16 cellular contexts compared by ENCODE assay signal in the genomic region with DNA sequence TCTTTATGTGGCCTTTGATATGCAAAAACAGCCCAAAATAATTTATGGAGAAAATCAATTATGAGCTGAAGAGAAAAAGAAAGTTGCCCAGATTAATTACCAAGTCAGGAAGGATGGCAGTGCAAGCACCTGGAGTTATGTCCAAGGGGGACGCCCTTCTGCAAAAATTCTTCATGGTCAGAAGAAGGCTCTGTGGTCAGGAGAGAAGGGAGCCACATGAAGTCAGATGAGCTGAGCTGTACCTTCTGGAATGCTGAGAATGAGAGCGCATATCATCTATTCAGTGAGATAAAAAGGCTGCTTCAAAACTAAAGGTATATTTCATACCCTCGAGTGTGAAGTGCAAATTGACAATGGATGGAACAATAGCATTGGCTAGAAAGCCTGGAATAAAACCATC.
A peak's percentile ranks its signal among the peaks of the same experiment; 100 is the strongest.
DNase-seq lines count a peak whose midpoint lies in the region; ATAC-seq, FAIRE-seq and TF ChIP-seq lines count a peak whose summit lies in the region.
"Had no signal": no experiment of that assay in that cellular context is flagged by ENCODE, and none has a peak within 500 bp of the region (broad histone marks: within the 10 kb centered on the region; RNA-seq: fewer than 3 reads in every experiment).

No MANE protein-coding gene starts in this region.

- H3K36me3 Mint-ChIP-seq in activated T-helper 17 cell treated with anti-CD3 and anti-CD28 coated beads, Interleukin-2, amount 50 U/mL, for 72 hours (ENCODE audit: low read depth), result no peaks in the 10 kb centered on the region
- H3K36me3 Mint-ChIP-seq: CD8-positive, alpha-beta T cell had no signal

- H2BK5ac ChIP-seq in neuronal stem cell (ENCODE audit: low read length), result no peak overlapping the region

- intact Hi-C loops in left ventricle myocardium inferior (cut with micrococcal nuclease), result no loop called here

- H3K27ac Mint-ChIP-seq in activated T-helper 17 cell treated with anti-CD3 and anti-CD28 coated beads, Interleukin-2, amount 50 U/mL, for 72 hours, result no peak overlapping the region
- H3K27ac Mint-ChIP-seq: CD8-positive, alpha-beta T cell; stimulated activated naive CD8-positive, alpha-beta T cell treated with anti-CD3 and anti-CD28 coated beads, Interleukin-15, amount 100 ng/mL, for 72 hours; T-helper 17 cell had no signal

- peaks cover 1 to 18% of the 10 kb centered on the region in 2 donors for H3K4me1 ChIP-seq in neuronal stem cell (ENCODE audit: control insufficient read depth in 2 of 2, insufficient read depth in 1 of 2, low read depth in 1 of 2, low read length in 2 of 2)
- H3K4me1 ChIP-seq in left ventricle myocardium inferior, result no peaks in the 10 kb centered on the region

- no peak overlapping the region for H3K4me3 Mint-ChIP-seq in activated T-helper 17 cell treated with anti-CD3 and anti-CD28 coated beads, Interleukin-2, amount 50 U/mL, for 72 hours
- H3K4me3 Mint-ChIP-seq: CD8-positive, alpha-beta T cell; stimulated activated naive CD8-positive, alpha-beta T cell treated with anti-CD3 and anti-CD28 coated beads, Interleukin-15, amount 100 ng/mL, for 72 hours; T-helper 17 cell had no signal

- no peak overlapping the region for H2AFZ ChIP-seq in neuronal stem cell (ENCODE audit: low read length)

- DNase-seq in ELF-1 (ENCODE audit: low read depth, low spot score) (peak; percentile 17), RCC 7860 (ENCODE audit: low spot score) (peak; percentile 83), epithelial cell of esophagus (ENCODE audit: low read depth) (peak; percentile 76), neuronal stem cell (ENCODE audit: low spot score) (no peak), left ventricle myocardium inferior (no peak)
- DNase-seq: activated CD4-positive, alpha-beta T cell treated with anti-CD3 and anti-CD28 coated beads, Interleukin-2, amount 50 U/mL, for 4 hours; activated effector memory CD4-positive, alpha-beta T cell treated with anti-CD3 and anti-CD28 coated beads, Interleukin-2, amount 50 U/mL, for 16 hours; CD8-positive, alpha-beta T cell; NCI-H2081 treated with DMSO at 0.1 percent for 48 hours; OCI-M1; right cardiac atrium; stimulated activated naive CD8-positive, alpha-beta T cell treated with anti-CD3 and anti-CD28 coated beads, Interleukin-15, amount 100 ng/mL, for 72 hours; T-helper 17 cell had no signal

- WGBS in neuronal stem cell (ENCODE audit: extremely low coverage in 2 of 2, insufficient read length in 2 of 2, insufficient replicate concordance in 1 of 2), 2 donors, result no CpG with 5 or more reads among the region's 3 CpGs

- H3K79me1 ChIP-seq in neuronal stem cell (ENCODE audit: low read depth, low read length), result no peaks in the 10 kb centered on the region

- H3K36me3 ChIP-seq in neuronal stem cell (replicated peaks in 1 of 2; ENCODE audit: control insufficient read depth in 2 of 2, insufficient read depth in 2 of 2, low read length in 2 of 2), result no peaks in the 10 kb centered on the region
- H3K36me3 ChIP-seq in left ventricle myocardium inferior, result no peaks in the 10 kb centered on the region

- no peak overlapping the region for H3K4me2 ChIP-seq in neuronal stem cell (ENCODE audit: insufficient read depth, low read length, poor library complexity, severe bottlenecking)

- no peak for ATAC-seq in GM21515 (IDR thresholded peaks at IDR 0.05; ENCODE audit: unreplicated experiment)
- no peak for ATAC-seq in GM21717 (IDR thresholded peaks at IDR 0.05; ENCODE audit: unreplicated experiment)
- no peak for ATAC-seq in activated T-helper 17 cell treated with anti-CD3 and anti-CD28 coated beads, Interleukin-2, amount 50 U/mL, for 72 hours (replicated peaks)
- ATAC-seq: CD8-positive, alpha-beta T cell; right cardiac atrium; stimulated activated naive CD8-positive, alpha-beta T cell treated with anti-CD3 and anti-CD28 coated beads, Interleukin-15, amount 100 ng/mL, for 72 hours; T-helper 17 cell had no signal

- no peak overlapping the region for H4K8ac ChIP-seq in neuronal stem cell (ENCODE audit: low read depth, low read length)

- no peak overlapping the region for H3K4me3 ChIP-seq in epithelial cell of esophagus (ENCODE audit: low read length)
- H3K4me3 ChIP-seq in neuronal stem cell (ENCODE audit: low read length in 2 of 2), result no peak overlapping the region
- no peak overlapping the region for H3K4me3 ChIP-seq in left ventricle myocardium inferior

- no peak overlapping the region for H2AK5ac ChIP-seq in neuronal stem cell (ENCODE audit: low read depth, low read length)

- TF ChIP-seq CTCF in epithelial cell of esophagus (IDR thresholded peaks at IDR 0.05; ENCODE audit: insufficient read depth, low read depth, low read length, missing control alignments) (no peak), left ventricle myocardium inferior (IDR thresholded peaks at IDR 0.05; ENCODE audit: borderline replicate concordance) (no peak)

- H3K18ac ChIP-seq in neuronal stem cell (ENCODE audit: low read length), result no peak overlapping the region

- H2BK120ac ChIP-seq in neuronal stem cell (ENCODE audit: low read depth, low read length), result no peak overlapping the region

- no peak overlapping the region for H2BK15ac ChIP-seq in neuronal stem cell (ENCODE audit: low read length)

- no peak overlapping the region for H3K23ac ChIP-seq in neuronal stem cell (ENCODE audit: low read depth, low read length, poor library complexity)

- FAIRE-seq in RCC 7860 (lab: Jason Lieb, UNC), result peak; percentile 91

- peak overlapping the region; percentile 17 for H3K27ac ChIP-seq in neuronal stem cell (replicated peaks; ENCODE audit: low read length)
- no peak overlapping the region for H3K27ac ChIP-seq in left ventricle myocardium inferior (replicated peaks)

- H3K9me3 Mint-ChIP-seq in activated T-helper 17 cell treated with anti-CD3 and anti-CD28 coated beads, Interleukin-2, amount 50 U/mL, for 72 hours, result peaks cover 5% of the 10 kb centered on the region
- H3K9me3 Mint-ChIP-seq: CD8-positive, alpha-beta T cell had no signal

- no peaks in the 10 kb centered on the region for H3K4me1 Mint-ChIP-seq in activated T-helper 17 cell treated with anti-CD3 and anti-CD28 coated beads, Interleukin-2, amount 50 U/mL, for 72 hours
- H3K4me1 Mint-ChIP-seq: stimulated activated naive CD8-positive, alpha-beta T cell treated with anti-CD3 and anti-CD28 coated beads, Interleukin-15, amount 100 ng/mL, for 72 hours had no signal

- H3K9me3 ChIP-seq in neuronal stem cell (replicated peaks in 1 of 2; ENCODE audit: control insufficient read depth in 2 of 2, insufficient read depth in 1 of 2, low read depth in 1 of 2, low read length in 2 of 2) (no peaks in the 10 kb centered on the region), left ventricle myocardium inferior (replicated peaks) (no peaks in the 10 kb centered on the region)

- H2BK12ac ChIP-seq in neuronal stem cell (ENCODE audit: low read length), result no peak overlapping the region

- no peak overlapping the region for H3K4ac ChIP-seq in neuronal stem cell (ENCODE audit: low read length)

- no peak overlapping the region for H3K9ac ChIP-seq in neuronal stem cell (ENCODE audit: low read depth, low read length, poor library complexity)

- peaks cover 12% of the 10 kb centered on the region for H3K27me3 Mint-ChIP-seq in activated T-helper 17 cell treated with anti-CD3 and anti-CD28 coated beads, Interleukin-2, amount 50 U/mL, for 72 hours
- H3K27me3 Mint-ChIP-seq: stimulated activated naive CD8-positive, alpha-beta T cell treated with anti-CD3 and anti-CD28 coated beads, Interleukin-15, amount 100 ng/mL, for 72 hours had no signal

- no peaks in the 10 kb centered on the region for H3K27me3 ChIP-seq in neuronal stem cell (ENCODE audit: control insufficient read depth in 3 of 3, insufficient read depth in 3 of 3, low read depth in 1 of 3, low read length in 3 of 3)
- peaks cover 59% of the 10 kb centered on the region for H3K27me3 ChIP-seq in left ventricle myocardium inferior (ENCODE audit: low read depth)

- H3K14ac ChIP-seq in neuronal stem cell (ENCODE audit: low read length), result no peak overlapping the region

- H4K91ac ChIP-seq in neuronal stem cell (ENCODE audit: low read depth, low read length, poor library complexity), result no peak overlapping the region

Comparison
In these comparisons a context has a peak if more than half of its experiments do, and no peak if none do; other contexts are left out.
1. DNase-seq: peak in ELF-1 (single experiment), RCC 7860 (single experiment) and epithelial cell of esophagus (single experiment); none in neuronal stem cell (single experiment) and left ventricle myocardium inferior (single experiment).